In genomic region chr5:151771259-151772028, GRCh38 we compare ENCODE assay signal across 8 cellular contexts. TPM values are rescaled to one million over a fixed set of nuclear protein-coding genes. Genes with fewer than 3 reads are reported as not detected.
DNase-seq lines count a peak whose midpoint lies in the region; ATAC-seq and TF ChIP-seq lines count a peak whose summit lies in the region.

Gene G3BP1 (plus strand): TSS chr5:151771954. CDS start chr5:151786621, 14,667 bp downstream.

- peak within 1 kb of the TSS; percentile 99 for H3K4me3 ChIP-seq in Jurkat, Clone E6-1 (ENCODE audit: low read length)
- H3K4me3 ChIP-seq in PC-9 (peak within 1 kb of the TSS; percentile 92), mucosa of descending colon (peak within 1 kb of the TSS; percentile 91)

- intact Hi-C loops in PC-9 (cut with micrococcal nuclease; ENCODE audit: unreplicated experiment): loop anchor here (1.0 to 5.0 kb wide), 7 partner anchors 14 to 694 kb away; partner anchors contain the start of genes GM2A and SLC36A1
- intact Hi-C loops in mucosa of descending colon (cut with DNase I, micrococcal nuclease): no loop called here

- no TSS peak for BruUV-seq in PC-9 (replicated peaks; lab: Mats Ljungman, UMichigan)

- CTCF ChIA-PET in PC-9 (lab: Charles Lee): interaction anchor here (0.6 to 2.2 kb wide), 6 partner anchors 14 to 645 kb away, joined by 3 to 8 read pairs (median 4); partner anchors contain the start of gene SLC36A1

- DNase-seq in DMS53 treated with DMSO at 0.1 percent for 48 hours (lab: John Stamatoyannopoulos, UW; ENCODE audit: unreplicated experiment) (peak; percentile 100), PC-9 (peak; percentile 100), epithelial cell of prostate (ENCODE audit: low read depth, low spot score) (peak; percentile 100), mucosa of descending colon (peak; percentile 100)
- peak; percentile 100 for DNase-seq in Jurkat, Clone E6-1 (ENCODE audit: low read depth, low spot score)
- DNase-seq in activated T-cell treated with anti-CD3 and anti-CD28 coated beads, Interleukin-2, amount 50 U/mL, for 1 hour: peak; percentile 97
- peak; percentile 98 for DNase-seq in stimulated activated CD8-positive, alpha-beta memory T cell treated with anti-CD3 and anti-CD28 coated beads, Interleukin-4, amount 100 ng/mL, for 24 hours (ENCODE audit: low read depth)

- H3K36me3 ChIP-seq in PC-9 (ENCODE audit: low read depth) (peaks cover 21% of the 10 kb centered on the region), mucosa of descending colon (ENCODE audit: low read depth) (no peaks in the 10 kb centered on the region)

- H3K27ac ChIP-seq in PC-9 (peak within 1 kb of the TSS; percentile 97), epithelial cell of prostate (peak within 1 kb of the TSS; percentile 95)

- H3K9me2 ChIP-seq in PC-9 (ENCODE audit: insufficient read depth): no peaks in the 10 kb centered on the region

- ATAC-seq in GM21619 (IDR thresholded peaks at IDR 0.05; ENCODE audit: unreplicated experiment) (peak; percentile 76), mucosa of descending colon (peak; percentile 89)

- peak within 1 kb of the TSS; percentile 92 for H2AFZ ChIP-seq in PC-9

- peak within 1 kb of the TSS; percentile 94 for H3K4me2 ChIP-seq in PC-9

- TF ChIP-seq CTCF in PC-9 (conservative IDR thresholded peaks at IDR 0.05) (no peak; the same call in 1 of the 2 replicates), mucosa of descending colon (IDR thresholded peaks at IDR 0.05) (peak; percentile 63)

- H3K9me3 ChIP-seq in PC-9 (ENCODE audit: insufficient read depth, low read depth): no peaks in the 10 kb centered on the region
- peaks cover 3% of the 10 kb centered on the region for H3K9me3 ChIP-seq in mucosa of descending colon

- H3K79me2 ChIP-seq in PC-9 (ENCODE audit: low read depth): peaks cover 56% of the 10 kb centered on the region

- POLR2A ChIA-PET in PC-9 (lab: Charles Lee; ENCODE audit: unreplicated experiment): interaction anchor here (0.5 to 1.5 kb wide), 14 partner anchors 13 to 1011 kb away, joined by 3 to 14 read pairs (median 5); partner anchors contain the start of genes GM2A and SPARC

- H4K20me1 ChIP-seq in PC-9 (ENCODE audit: insufficient read depth): peaks cover 43% of the 10 kb centered on the region

- no peaks in the 10 kb centered on the region for H3K27me3 ChIP-seq in PC-9 (ENCODE audit: insufficient read depth, low read depth)

- peaks cover 34% of the 10 kb centered on the region for H3K4me1 ChIP-seq in PC-9 (replicated peaks; ENCODE audit: insufficient read depth)
- peaks cover 28% of the 10 kb centered on the region for H3K4me1 ChIP-seq in mucosa of descending colon (ENCODE audit: low read depth)

- H3F3A ChIP-seq in PC-9 (ENCODE audit: insufficient read depth, low read depth): no peaks in the 10 kb centered on the region; the same call in 1 of the 2 replicates

RNA-seq across cellular contexts. Expression of gene G3BP1, which starts in this region (rescaled TPM):
- 139 TPM for polyA plus RNA-seq in Jurkat, Clone E6-1 (2012; ENCODE audit: insufficient read depth, insufficient read length)
- total RNA-seq in PC-9 (2021) (203 and 254 TPM in 2 replicates), mucosa of descending colon (100 to 1,000 TPM; 121 to 132 (median 127) TPM)

Comparison
In these comparisons a context has a peak if more than half of its experiments do, and no peak if none do; other contexts are left out.
1. Peak in every context shown above with its lines: DNase-seq, ATAC-seq, H3K4me3 ChIP-seq and H3K27ac ChIP-seq.